ENCODE assay signal across 10 cellular contexts in the genomic region with DNA sequence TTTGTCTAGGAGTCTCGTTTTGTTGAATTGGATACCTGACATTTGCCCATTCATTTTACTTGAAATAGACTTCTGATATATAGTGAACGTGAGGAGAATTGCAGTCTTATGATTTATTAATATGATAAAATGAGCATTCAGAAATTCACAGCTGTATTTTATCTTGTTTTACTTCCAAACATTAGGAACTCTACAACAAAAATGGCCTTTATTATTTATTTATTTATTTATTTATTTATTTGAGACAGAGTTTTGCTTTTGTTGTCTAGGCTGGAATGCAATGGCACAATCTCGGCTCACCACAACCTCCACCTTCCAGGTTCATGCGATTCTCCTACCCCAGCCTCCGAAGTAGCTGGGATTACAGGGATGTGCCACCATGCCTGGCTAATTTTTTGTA.
"Had no signal": no experiment of that assay in that cellular context is flagged by ENCODE, and none has a peak within 500 bp of the region (broad histone marks: within the 10 kb centered on the region; RNA-seq: fewer than 3 reads in every experiment).

No MANE protein-coding gene starts in this region.

- H3K4me1 ChIP-seq: HAP-1 had no signal

- DNase-seq: GM23248, GOT3, H7, H9, HFFc6 had no signal

- H2AFZ ChIP-seq: GM23248, GM23338 had no signal

- H3K27ac ChIP-seq: GM23248 had no signal

- H3K9ac ChIP-seq: GM23248 had no signal

- H3K4me3 ChIP-seq: GM23248, GM23338, HAP-1 had no signal

- H3K9me3 ChIP-seq: HAP-1 had no signal

- H3K4me1 Mint-ChIP-seq: GM23338, H9 had no signal

- FAIRE-seq: H1, H54 had no signal

- H3K4me3 Mint-ChIP-seq: GM23338, H9, HFFc6 had no signal

- H3K27ac Mint-ChIP-seq: GM23338 had no signal

- H3K4me2 ChIP-seq: GM23338 had no signal

- ATAC-seq: GM23338, HCT116 had no signal
